Comparison of ENCODE assay signal across 1 cellular context in the genomic region with DNA sequence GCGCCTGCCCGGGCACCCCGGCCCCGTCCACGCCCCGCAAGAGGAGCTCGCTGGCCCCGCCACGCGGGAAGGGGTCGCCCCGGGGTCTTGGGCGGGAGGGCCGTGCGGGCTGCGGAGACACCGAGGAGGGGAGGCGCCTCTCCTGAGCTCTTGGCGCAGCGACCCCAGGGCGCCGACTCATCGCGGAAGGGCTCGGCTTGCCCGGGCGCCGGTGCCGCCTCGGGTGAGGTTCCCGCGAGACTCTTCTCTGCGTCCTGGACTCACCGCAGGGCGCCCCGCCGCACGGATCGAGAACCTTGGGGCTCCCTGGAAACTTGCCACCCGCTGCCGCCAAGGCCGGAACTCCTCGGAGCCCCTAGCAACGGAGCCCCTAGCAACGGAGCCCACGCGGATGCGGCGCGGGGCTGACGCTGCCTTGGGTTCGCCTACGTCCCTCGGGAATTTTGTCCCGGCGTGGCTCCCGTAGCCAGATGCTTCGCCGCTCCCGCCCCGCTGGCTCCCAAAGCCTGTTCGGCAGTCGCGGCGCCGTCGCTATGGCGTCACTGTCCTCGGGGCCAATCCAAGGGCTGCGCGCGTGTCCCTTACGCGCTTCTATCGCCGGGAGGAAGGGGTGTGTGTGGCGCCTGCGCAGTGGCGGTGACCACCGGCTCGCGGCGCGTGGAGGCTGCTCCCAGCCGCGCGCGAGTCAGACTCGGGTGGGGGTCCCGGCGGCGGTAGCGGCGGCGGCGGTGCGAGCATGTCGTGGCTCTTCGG.
TF ChIP-seq lines count a peak whose summit lies in the region.

Gene ATAD3A, plus strand, starts transcription at position 630 of the 753 bp plus-strand sequence. Its CDS starts 107 bp downstream, at position 737.

TF ChIP-seq in WTC11, 78 proteins besides CTCF, POLR2A, EP300 and RAD21 (continued from another document):
- TF ChIP-seq NFE2L1 (CRISPR knock-in tag; IDR thresholded peaks at IDR 0.05) (no peak), ZNF532 (CRISPR knock-in tag; IDR thresholded peaks at IDR 0.05; ENCODE audit: borderline replicate concordance) (no peak), KAT7 (CRISPR knock-in tag; IDR thresholded peaks at IDR 0.05; ENCODE audit: borderline replicate concordance) (no peak), ZNF317 (CRISPR knock-in tag; IDR thresholded peaks at IDR 0.05; ENCODE audit: borderline replicate concordance, low read depth) (no peak), TEAD1 (CRISPR knock-in tag; IDR thresholded peaks at IDR 0.05) (peak; percentile 89), ZNF416 (CRISPR knock-in tag; IDR thresholded peaks at IDR 0.05) (no peak), CREB1 (CRISPR knock-in tag; IDR thresholded peaks at IDR 0.05) (peak; percentile 80; the same call in 1 of the 2 replicates), ZNF263 (CRISPR knock-in tag; IDR thresholded peaks at IDR 0.05; ENCODE audit: low read depth) (no peak), ZNF671 (CRISPR knock-in tag; IDR thresholded peaks at IDR 0.05) (no peak), OVOL2 (CRISPR knock-in tag; IDR thresholded peaks at IDR 0.05; ENCODE audit: borderline replicate concordance) (no peak), ELF4 (CRISPR knock-in tag; IDR thresholded peaks at IDR 0.05; ENCODE audit: low read depth) (no peak), RORB (CRISPR knock-in tag; IDR thresholded peaks at IDR 0.05) (no peak), ZMAT4 (CRISPR knock-in tag; IDR thresholded peaks at IDR 0.05) (no peak), E2F4 (CRISPR knock-in tag; IDR thresholded peaks at IDR 0.05; ENCODE audit: borderline replicate concordance, low read depth) (peak; percentile 48), TEAD4 (CRISPR knock-in tag; IDR thresholded peaks at IDR 0.05) (no peak), GRHL2 (CRISPR knock-in tag; IDR thresholded peaks at IDR 0.05; ENCODE audit: insufficient replicate concordance, severe bottlenecking) (no peak), FOXK1 (CRISPR knock-in tag; IDR thresholded peaks at IDR 0.05) (peak; percentile 95), MXD4 (CRISPR knock-in tag; IDR thresholded peaks at IDR 0.05; ENCODE audit: borderline replicate concordance) (no peak), TCF7 (CRISPR knock-in tag; IDR thresholded peaks at IDR 0.05; ENCODE audit: low read depth) (no peak), JUN (CRISPR knock-in tag; IDR thresholded peaks at IDR 0.05) (no peak), ATF2 (CRISPR knock-in tag; IDR thresholded peaks at IDR 0.05; ENCODE audit: borderline replicate concordance, low read depth) (no peak), CREM (CRISPR knock-in tag; IDR thresholded peaks at IDR 0.05) (peak; percentile 95), ZNF219 (CRISPR knock-in tag; IDR thresholded peaks at IDR 0.05; ENCODE audit: borderline replicate concordance) (no peak), ZBTB43 (CRISPR knock-in tag; IDR thresholded peaks at IDR 0.05) (peak; percentile 71; the same call in 1 of the 2 replicates), ZNF512 (CRISPR knock-in tag; IDR thresholded peaks at IDR 0.05; ENCODE audit: borderline replicate concordance) (no peak), ZNF138 (CRISPR knock-in tag; conservative IDR thresholded peaks at IDR 0.05) (no peak)
- TF ChIP-seq, protein P1, sequence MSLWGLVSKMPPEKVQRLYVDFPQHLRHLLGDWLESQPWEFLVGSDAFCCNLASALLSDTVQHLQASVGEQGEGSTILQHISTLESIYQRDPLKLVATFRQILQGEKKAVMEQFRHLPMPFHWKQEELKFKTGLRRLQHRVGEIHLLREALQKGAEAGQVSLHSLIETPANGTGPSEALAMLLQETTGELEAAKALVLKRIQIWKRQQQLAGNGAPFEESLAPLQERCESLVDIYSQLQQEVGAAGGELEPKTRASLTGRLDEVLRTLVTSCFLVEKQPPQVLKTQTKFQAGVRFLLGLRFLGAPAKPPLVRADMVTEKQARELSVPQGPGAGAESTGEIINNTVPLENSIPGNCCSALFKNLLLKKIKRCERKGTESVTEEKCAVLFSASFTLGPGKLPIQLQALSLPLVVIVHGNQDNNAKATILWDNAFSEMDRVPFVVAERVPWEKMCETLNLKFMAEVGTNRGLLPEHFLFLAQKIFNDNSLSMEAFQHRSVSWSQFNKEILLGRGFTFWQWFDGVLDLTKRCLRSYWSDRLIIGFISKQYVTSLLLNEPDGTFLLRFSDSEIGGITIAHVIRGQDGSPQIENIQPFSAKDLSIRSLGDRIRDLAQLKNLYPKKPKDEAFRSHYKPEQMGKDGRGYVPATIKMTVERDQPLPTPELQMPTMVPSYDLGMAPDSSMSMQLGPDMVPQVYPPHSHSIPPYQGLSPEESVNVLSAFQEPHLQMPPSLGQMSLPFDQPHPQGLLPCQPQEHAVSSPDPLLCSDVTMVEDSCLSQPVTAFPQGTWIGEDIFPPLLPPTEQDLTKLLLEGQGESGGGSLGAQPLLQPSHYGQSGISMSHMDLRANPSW (CRISPR knock-in tag; conservative IDR thresholded peaks at IDR 0.05; ENCODE audit: low read depth) = no peak
